In genomic region chr2:233492078-233492477, GRCh38 we compare ENCODE assay signal across 25 cellular contexts.
"Had no signal": no experiment of that assay in that cellular context is flagged by ENCODE, and none has a peak within 500 bp of the region (broad histone marks: within the 10 kb centered on the region; RNA-seq: fewer than 3 reads in every experiment).

No MANE protein-coding gene starts in this region.

- H3K27ac Mint-ChIP-seq: activated B cell treated with CpG ODN at 0.5 μM for 24 hours; activated CD4-positive, alpha-beta T cell treated with anti-CD3 and anti-CD28 coated beads, Interleukin-2, amount 10 ng/mL, durations not matched to agents 24 days and 14 days; activated CD8-positive, alpha-beta memory T cell treated with anti-CD3 and anti-CD28 coated beads, Interleukin-2, amount 10 ng/mL, durations not matched to agents 7 days and 5 days; activated naive CD4-positive, alpha-beta T cell treated with anti-CD3 and anti-CD28 coated beads, Interleukin-2, amount 10 ng/mL, durations not matched to agents 7 days and 5 days; activated naive CD8-positive, alpha-beta T cell treated with anti-CD3 and anti-CD28 coated beads for 36 hours; activated T-helper 2 cell treated with anti-CD3 and anti-CD28 coated beads, Interferon-gamma antibody, Interleukin-2, Interleukin-4, amounts not matched to agents 10 μg/mL and 5 μg/mL and 100 μg/mL, durations not matched to agents 14 hours and 24 hours and 36 hours; T-helper 1 cell treated with Interleukin-12 subunit alpha and Interleukin-12 subunit beta and Interleukin-4 antibody, amounts not matched to agents 30 μg/mL and 1 μg/mL, for 36 hours had no signal

- H3K27ac ChIP-seq: brain microvascular endothelial cell had no signal

- ATAC-seq: activated CD8-positive, alpha-beta memory T cell treated with anti-CD3 and anti-CD28 coated beads, Interleukin-2, amount 10 ng/mL, durations not matched to agents 7 days and 5 days; activated T-cell treated with anti-CD3 and anti-CD28 coated beads, Interleukin-2, amount 50 U/mL, for 4 hours; PC-3 had no signal

- FAIRE-seq: RCC 7860 had no signal

- H3K36me3 Mint-ChIP-seq: activated CD8-positive, alpha-beta memory T cell treated with anti-CD3 and anti-CD28 coated beads, Interleukin-2, amount 10 ng/mL, durations not matched to agents 7 days and 5 days had no signal

- H3K27me3 ChIP-seq: brain microvascular endothelial cell had no signal

- H3K4me3 Mint-ChIP-seq: activated B cell treated with CpG ODN at 0.5 μM for 24 hours; activated CD4-positive, alpha-beta T cell treated with anti-CD3 and anti-CD28 coated beads, Interleukin-2, amount 10 ng/mL, durations not matched to agents 24 days and 14 days; activated CD8-positive, alpha-beta memory T cell treated with anti-CD3 and anti-CD28 coated beads, Interleukin-2, amount 10 ng/mL, durations not matched to agents 7 days and 5 days; activated naive CD4-positive, alpha-beta T cell treated with anti-CD3 and anti-CD28 coated beads, Interleukin-2, amount 10 ng/mL, durations not matched to agents 7 days and 5 days; activated naive CD8-positive, alpha-beta T cell treated with anti-CD3 and anti-CD28 coated beads for 36 hours; activated T-cell treated with anti-CD3 and anti-CD28 coated beads, Interleukin-2, amount 50 U/mL, for 4 hours; T-helper 1 cell treated with Interleukin-12 subunit alpha and Interleukin-12 subunit beta and Interleukin-4 antibody, amounts not matched to agents 30 μg/mL and 1 μg/mL, for 36 hours had no signal

- H3K27me3 Mint-ChIP-seq: activated B cell treated with CpG ODN at 0.5 μM for 24 hours; activated CD4-positive, alpha-beta T cell treated with anti-CD3 and anti-CD28 coated beads, Interleukin-2, amount 10 ng/mL, durations not matched to agents 24 days and 14 days; activated CD8-positive, alpha-beta memory T cell treated with anti-CD3 and anti-CD28 coated beads, Interleukin-2, amount 10 ng/mL, durations not matched to agents 7 days and 5 days; activated naive CD4-positive, alpha-beta T cell treated with anti-CD3 and anti-CD28 coated beads, Interleukin-2, amount 10 ng/mL, durations not matched to agents 7 days and 5 days; activated naive CD8-positive, alpha-beta T cell treated with anti-CD3 and anti-CD28 coated beads for 36 hours had no signal

- H3K4me1 Mint-ChIP-seq: activated B cell treated with CpG ODN at 0.5 μM for 24 hours; activated CD4-positive, alpha-beta T cell treated with anti-CD3 and anti-CD28 coated beads, Interleukin-2, amount 10 ng/mL, durations not matched to agents 24 days and 14 days; activated naive CD4-positive, alpha-beta T cell treated with anti-CD3 and anti-CD28 coated beads, Interleukin-2, amount 10 ng/mL, durations not matched to agents 7 days and 5 days had no signal

- H3K9me3 Mint-ChIP-seq: activated B cell treated with CpG ODN at 0.5 μM for 24 hours; activated CD4-positive, alpha-beta T cell treated with anti-CD3 and anti-CD28 coated beads, Interleukin-2, amount 10 ng/mL, durations not matched to agents 24 days and 14 days; activated naive CD4-positive, alpha-beta T cell treated with anti-CD3 and anti-CD28 coated beads, Interleukin-2, amount 10 ng/mL, durations not matched to agents 7 days and 5 days; activated naive CD8-positive, alpha-beta T cell treated with anti-CD3 and anti-CD28 coated beads for 36 hours; activated T-cell treated with anti-CD3 and anti-CD28 coated beads, Interleukin-2, amount 50 U/mL, for 4 hours; activated T-helper 2 cell treated with anti-CD3 and anti-CD28 coated beads, Interferon-gamma antibody, Interleukin-2, Interleukin-4, amounts not matched to agents 10 μg/mL and 5 μg/mL and 100 μg/mL, durations not matched to agents 14 hours and 24 hours and 36 hours; T-helper 1 cell treated with Interleukin-12 subunit alpha and Interleukin-12 subunit beta and Interleukin-4 antibody, amounts not matched to agents 30 μg/mL and 1 μg/mL, for 36 hours had no signal

- DNase-seq: activated B cell treated with CpG ODN at 0.5 μM for 24 hours; activated CD4-positive, alpha-beta T cell treated with anti-CD3 and anti-CD28 coated beads for 1 hour; activated CD4-positive, alpha-beta T cell treated with anti-CD3 and anti-CD28 coated beads, Interleukin-2, amount 10 ng/mL, durations not matched to agents 24 days and 14 days; activated CD4-positive, alpha-beta T cell treated with anti-CD3 and anti-CD28 coated beads, Interleukin-2, amount 50 U/mL, for 48 hours; activated CD8-positive, alpha-beta memory T cell treated with anti-CD3 and anti-CD28 coated beads, Interleukin-2, amount 10 ng/mL, durations not matched to agents 7 days and 5 days; activated gamma-delta T cell treated with Interleukin-2 at 50 U/mL for 16 hours; activated naive CD4-positive, alpha-beta T cell treated with anti-CD3 and anti-CD28 coated beads, Interleukin-2, amount 10 ng/mL, durations not matched to agents 7 days and 5 days; activated naive CD8-positive, alpha-beta T cell treated with anti-CD3 and anti-CD28 coated beads for 36 hours; activated T-cell treated with anti-CD3 and anti-CD28 coated beads, Interleukin-2, amount 50 U/mL, for 4 hours; brain microvascular endothelial cell; central memory CD4-positive, alpha-beta T cell; MM.1S; NCI-H1105; NCI-H1436; NCI-H1694 treated with DMSO at 0.1 percent for 48 hours; NCI-H2029 treated with DMSO at 0.1 percent for 48 hours; NCI-H345; NCI-H510A treated with DMSO at 0.1 percent for 48 hours; NCI-H69; PC-3; SHP77 treated with DMSO at 0.1 percent for 48 hours; T-helper 9 cell had no signal
